ENCODE assay signal across 14 cellular contexts in the genomic region with DNA sequence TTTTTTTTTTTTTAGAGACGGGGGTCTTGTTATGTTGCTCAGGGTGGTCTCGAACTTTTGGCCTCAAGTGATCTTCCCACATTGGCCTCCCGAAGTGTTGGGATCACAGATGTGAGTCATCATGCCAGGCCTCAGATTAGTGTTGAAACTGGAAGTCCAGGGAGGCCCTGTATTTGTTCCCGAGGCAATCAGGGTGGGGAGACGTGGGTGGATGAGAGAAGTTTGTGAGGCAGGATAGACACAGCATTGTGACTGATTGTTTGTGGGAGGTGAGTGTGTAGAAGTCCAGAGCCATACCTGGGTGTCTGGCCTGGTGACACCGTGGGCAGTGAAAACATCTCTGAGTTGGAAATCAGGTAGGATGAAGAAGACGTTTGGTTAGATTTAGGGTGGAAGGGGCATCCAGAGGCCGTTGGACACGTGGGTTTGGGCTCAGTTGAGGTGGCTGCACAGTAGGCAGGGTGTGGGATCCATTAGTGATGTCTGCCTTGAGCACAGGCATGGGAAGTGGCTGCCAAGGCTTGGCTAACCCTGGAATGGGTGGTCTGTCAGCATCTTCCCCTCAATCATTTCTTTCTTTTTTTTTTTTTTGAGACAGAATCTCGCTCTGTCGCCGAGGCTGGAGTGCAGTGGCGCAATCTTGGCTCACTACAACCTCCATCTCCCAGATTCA. TPM values are rescaled to one million over a fixed set of nuclear protein-coding genes. Genes with fewer than 3 reads are reported as not detected.
A peak's percentile ranks its signal among the peaks of the same experiment; 100 is the strongest.
DNase-seq lines count a peak whose midpoint lies in the region; ATAC-seq and TF ChIP-seq lines count a peak whose summit lies in the region.
"Had no signal": no experiment of that assay in that cellular context is flagged by ENCODE, and none has a peak within 500 bp of the region (broad histone marks: within the 10 kb centered on the region; RNA-seq: fewer than 3 reads in every experiment).

No MANE protein-coding gene starts in this region.

- no peak overlapping the region for H3K27ac Mint-ChIP-seq in stimulated activated naive CD8-positive, alpha-beta T cell treated with anti-CD3 and anti-CD28 coated beads, Interleukin-15, amount 100 ng/mL, for 72 hours
- H3K27ac Mint-ChIP-seq: T-helper 2 cell treated with Interferon-gamma antibody and Interleukin-4, amounts not matched to agents 5 μg/mL and 100 μg/mL, for 36 hours had no signal

- H3K4me3 ChIP-seq in GM23248, result no peak overlapping the region
- H3K4me3 ChIP-seq in choroid plexus epithelial cell (ENCODE audit: low read depth, low read length), result no peak overlapping the region
- no peak overlapping the region for H3K4me3 ChIP-seq in parathyroid adenoma (ENCODE audit: low read depth, low read length)
- H3K4me3 ChIP-seq: thyroid gland had no signal

- H3K9ac ChIP-seq in GM23248, result no peak overlapping the region
- H3K9ac ChIP-seq in parathyroid adenoma, result no peak overlapping the region
- H3K9ac ChIP-seq: BLaER1 had no signal

- H3K27me3 Mint-ChIP-seq in stimulated activated naive CD8-positive, alpha-beta T cell treated with anti-CD3 and anti-CD28 coated beads, Interleukin-15, amount 100 ng/mL, for 72 hours, result no peaks in the 10 kb centered on the region

- CTCF ChIA-PET in RWPE1 (lab: Yijun Ruan, JAX), result interaction anchor here (0.6 to 2.0 kb wide), 12 partner anchors 10 to 474 kb away, joined by 3 to 29 read pairs (median 4); a partner anchor contains a TSS

- no peaks in the 10 kb centered on the region for H4K20me1 ChIP-seq in GM23248 (ENCODE audit: insufficient read depth)
- H4K20me1 ChIP-seq: BLaER1 had no signal

- H3K4me1 ChIP-seq in GM23248 (ENCODE audit: insufficient read depth) (no peaks in the 10 kb centered on the region; the same call in 1 of the 2 replicates), parathyroid adenoma (peaks cover 3% of the 10 kb centered on the region)
- H3K4me1 ChIP-seq: colonic mucosa had no signal

- in situ Hi-C loops in GM23248 (cut with MboI), result no loop called here

- DNase-seq in GM23248 (peak; percentile 65), RWPE1 (ENCODE audit: low spot score) (no peak), choroid plexus epithelial cell (ENCODE audit: low read depth) (peak; percentile 32), cerebellar cortex (ENCODE audit: low spot score) (no peak), NCI-H82 (lab: John Stamatoyannopoulos, UW) (no peak)
- DNase-seq in stimulated activated naive CD8-positive, alpha-beta T cell treated with anti-CD3 and anti-CD28 coated beads, Interleukin-15, amount 100 ng/mL, for 72 hours, result no peak

- peaks cover 5% of the 10 kb centered on the region; the same call in 1 of the 2 replicates for H3F3A ChIP-seq in GM23248 (ENCODE audit: insufficient read depth)

- no peaks in the 10 kb centered on the region for H3K36me3 ChIP-seq in GM23248 (ENCODE audit: low read depth)
- H3K36me3 ChIP-seq in parathyroid adenoma (ENCODE audit: control insufficient read depth, insufficient read depth, low read length), result no peaks in the 10 kb centered on the region
- H3K36me3 ChIP-seq: BLaER1, colonic mucosa, thyroid gland had no signal

- no peaks in the 10 kb centered on the region for H3K9me2 ChIP-seq in GM23248 (ENCODE audit: insufficient read depth)

- H3K4me3 Mint-ChIP-seq in stimulated activated naive CD8-positive, alpha-beta T cell treated with anti-CD3 and anti-CD28 coated beads, Interleukin-15, amount 100 ng/mL, for 72 hours, result peak overlapping the region in 1 of 2 donors; percentile 12

- POLR2A ChIA-PET in RWPE1 (lab: Yijun Ruan, JAX; ENCODE audit: low non-redundant PET), result no interaction called here

- no peak for ATAC-seq in stimulated activated naive CD8-positive, alpha-beta T cell treated with anti-CD3 and anti-CD28 coated beads, Interleukin-15, amount 100 ng/mL, for 72 hours
- ATAC-seq in GM21576 (IDR thresholded peaks at IDR 0.05; ENCODE audit: unreplicated experiment), result no peak

- no peaks in the 10 kb centered on the region for H3K9me3 Mint-ChIP-seq in stimulated activated naive CD8-positive, alpha-beta T cell treated with anti-CD3 and anti-CD28 coated beads, Interleukin-15, amount 100 ng/mL, for 72 hours
- H3K9me3 Mint-ChIP-seq: T-helper 2 cell treated with Interferon-gamma antibody and Interleukin-4, amounts not matched to agents 5 μg/mL and 100 μg/mL, for 36 hours had no signal

- no peak overlapping the region for H3K27ac ChIP-seq in GM23248
- H3K27ac ChIP-seq in RWPE1, result peak overlapping the region; percentile 86
- no peak overlapping the region for H3K27ac ChIP-seq in parathyroid adenoma
- H3K27ac ChIP-seq: BLaER1, colonic mucosa had no signal

- H2AFZ ChIP-seq in GM23248 (no peak overlapping the region), parathyroid adenoma (peak overlapping the region; percentile 97)

- H3K27me3 ChIP-seq in GM23248 (replicated peaks; ENCODE audit: insufficient read depth) (no peaks in the 10 kb centered on the region), parathyroid adenoma (ENCODE audit: control insufficient read depth, insufficient read depth, low read length) (no peaks in the 10 kb centered on the region)
- H3K27me3 ChIP-seq: BLaER1, colonic mucosa, heart right ventricle, thyroid gland had no signal

- H3K4me2 ChIP-seq in GM23248 (ENCODE audit: unreplicated experiment), result no peak overlapping the region
- no peak overlapping the region for H3K4me2 ChIP-seq in parathyroid adenoma (ENCODE audit: low read length)

- WGBS in GM23248 (ENCODE audit: low coverage in 1 of 2, low lambda C conversion rate in 2 of 2, missing lambda C conversion rate in 2 of 2), 2 experiments, result 70 to 71% methylated on average over 12 to 13 of the region's 13 CpGs

- no peaks in the 10 kb centered on the region for H3K9me3 ChIP-seq in GM23248 (ENCODE audit: low read depth)
- H3K9me3 ChIP-seq in parathyroid adenoma (ENCODE audit: control insufficient read depth, low read length), result no peaks in the 10 kb centered on the region
- H3K9me3 ChIP-seq: BLaER1, colonic mucosa, heart right ventricle, thyroid gland had no signal

- H3K4me1 Mint-ChIP-seq in stimulated activated naive CD8-positive, alpha-beta T cell treated with anti-CD3 and anti-CD28 coated beads, Interleukin-15, amount 100 ng/mL, for 72 hours, result peaks cover 19% of the 10 kb centered on the region

- H3K79me2 ChIP-seq in GM23248 (ENCODE audit: insufficient read depth) (no peaks in the 10 kb centered on the region), parathyroid adenoma (no peaks in the 10 kb centered on the region)

- TF ChIP-seq CTCF in RWPE1 (conservative IDR thresholded peaks at IDR 0.05; ENCODE audit: low read depth) (no peak), choroid plexus epithelial cell (conservative IDR thresholded peaks at IDR 0.05; ENCODE audit: low read depth, low read length) (no peak), parathyroid adenoma (IDR thresholded peaks at IDR 0.05) (no peak)

RNA-seq across cellular contexts. Expression of a gene that starts 12.4 kb away (rescaled TPM):
- total RNA-seq in GM23248 (2014; rRNA removed; shearing (Covaris generic)), result 14.8 and 19.6 TPM in 2 replicates
- 7.8 and 8.2 TPM in 2 replicates for polyA plus RNA-seq in GM23248 (2016; fragmentation: Nextera tagmentation; extraction: Ambion mirVana)

RNA-seq across cellular contexts. Expression of a gene that starts 13.8 kb away (rescaled TPM):
- 0.32 TPM in 1 of 2 replicates, not detected in the other for total RNA-seq in GM23248 (2014; rRNA removed; shearing (Covaris generic))
- polyA plus RNA-seq in GM23248 (2016; fragmentation: Nextera tagmentation; extraction: Ambion mirVana), result 0.33 and 0.63 TPM in 2 replicates
- total RNA-seq: kidney epithelial cell had no signal

RNA-seq across cellular contexts. Expression of a gene that starts 16.6 kb away (rescaled TPM):
- total RNA-seq in GM23248 (2014; rRNA removed; shearing (Covaris generic)), result 11.9 and 16.1 TPM in 2 replicates
- polyA plus RNA-seq in GM23248 (2016; fragmentation: Nextera tagmentation; extraction: Ambion mirVana), result 4.8 and 8.3 TPM in 2 replicates

RNA-seq across cellular contexts. Expression of a gene that starts 22.9 kb away (rescaled TPM):
- 108 and 135 TPM in 2 replicates for total RNA-seq in GM23248 (2014; rRNA removed; shearing (Covaris generic))
- 31.9 and 32.6 TPM in 2 replicates for polyA plus RNA-seq in GM23248 (2016; fragmentation: Nextera tagmentation; extraction: Ambion mirVana)

Comparison
In these comparisons a context has a peak if more than half of its experiments do, and no peak if none do; other contexts are left out.
1. DNase-seq: peak in GM23248 (single experiment) and choroid plexus epithelial cell (single experiment); none in RWPE1 (single experiment), cerebellar cortex (single experiment), NCI-H82 (single experiment) and stimulated activated naive CD8-positive, alpha-beta T cell treated with anti-CD3 and anti-CD28 coated beads, Interleukin-15, amount 100 ng/mL, for 72 hours (0 of 2).